9 cellular contexts compared by ENCODE assay signal in genomic region chr1:161382214-161383019, GRCh38.
DNase-seq lines count a peak whose midpoint lies in the region; ATAC-seq and TF ChIP-seq lines count a peak whose summit lies in the region.
"Had no signal": no experiment of that assay in that cellular context is flagged by ENCODE, and none has a peak within 500 bp of the region (broad histone marks: within the 10 kb centered on the region; RNA-seq: fewer than 3 reads in every experiment).

No MANE protein-coding gene starts in this region.

- no peaks in the 10 kb centered on the region for H3K9me2 ChIP-seq in Loucy (replicated peaks; ENCODE audit: low read depth, low read length)

- H3K9me3 ChIP-seq in Loucy (ENCODE audit: insufficient read depth, low read depth, low read length), result no peaks in the 10 kb centered on the region
- H3K9me3 ChIP-seq: BLaER1 had no signal

- H3K36me3 ChIP-seq in Loucy (ENCODE audit: insufficient read depth, low read length), result no peaks in the 10 kb centered on the region
- H3K36me3 ChIP-seq: BLaER1 had no signal

- H4K20me1 ChIP-seq in Loucy (ENCODE audit: insufficient read depth, low read length, poor library complexity, severe bottlenecking), result no peaks in the 10 kb centered on the region
- H4K20me1 ChIP-seq: BLaER1 had no signal

- H3K4me1 ChIP-seq in Loucy (ENCODE audit: insufficient read depth, low read length, poor library complexity, severe bottlenecking), result no peaks in the 10 kb centered on the region

- peaks cover 3% of the 10 kb centered on the region for H3K36me3 Mint-ChIP-seq in effector memory CD8-positive, alpha-beta T cell (ENCODE audit: insufficient read depth)

- H3K4me1 Mint-ChIP-seq in effector memory CD8-positive, alpha-beta T cell (ENCODE audit: low read depth in 2 of 2), result peaks cover 0 to 3% of the 10 kb centered on the region in 2 donors

- peak overlapping the region; percentile 75 for H2AFZ ChIP-seq in Loucy (ENCODE audit: low read length)

- H3K4me3 Mint-ChIP-seq in effector memory CD8-positive, alpha-beta T cell, result no peak overlapping the region

- H3K27me3 Mint-ChIP-seq in effector memory CD8-positive, alpha-beta T cell, result no peaks in the 10 kb centered on the region

- no peak overlapping the region for H3K27ac Mint-ChIP-seq in effector memory CD8-positive, alpha-beta T cell

- H3K79me2 ChIP-seq in Loucy (ENCODE audit: insufficient read depth, low read length), result no peaks in the 10 kb centered on the region

- no peaks in the 10 kb centered on the region for H3K9me3 Mint-ChIP-seq in effector memory CD8-positive, alpha-beta T cell

- H3F3A ChIP-seq in Loucy (ENCODE audit: low read depth), result no peaks in the 10 kb centered on the region

- H3K4me2 ChIP-seq in Loucy (ENCODE audit: low read depth, low read length, poor library complexity, severe bottlenecking), result no peak overlapping the region
- H3K4me2 ChIP-seq: BLaER1 had no signal

- no peak overlapping the region for H3K9ac ChIP-seq in Loucy (ENCODE audit: low read depth, low read length, poor library complexity, severe bottlenecking)
- H3K9ac ChIP-seq: BLaER1 had no signal

- TF ChIP-seq CTCF in Loucy (conservative IDR thresholded peaks at IDR 0.05; ENCODE audit: low read length), result peak; percentile 70

- DNase-seq in NCI-H1417 (lab: John Stamatoyannopoulos, UW) (peak; percentile 5 to 81 (median 75)), NCI-H1417 treated with DMSO at 0.1 percent for 48 hours (lab: John Stamatoyannopoulos, UW) (no peak), RKO (ENCODE audit: low spot score) (peak; percentile 83), midbrain (lab: John Stamatoyannopoulos, UW) (peak; percentile 68)
- DNase-seq in effector memory CD8-positive, alpha-beta T cell, result no peak

- H3K4me3 ChIP-seq in Loucy (ENCODE audit: low read length, poor library complexity, severe bottlenecking), result no peak overlapping the region
- H3K4me3 ChIP-seq: BLaER1 had no signal

- H3K27me3 ChIP-seq in Loucy (ENCODE audit: insufficient read depth, low read length, poor library complexity, severe bottlenecking), result no peaks in the 10 kb centered on the region
- H3K27me3 ChIP-seq: BLaER1 had no signal

- ATAC-seq in effector memory CD8-positive, alpha-beta T cell (replicated peaks), result peak; percentile 78
- ATAC-seq in HG02852 (IDR thresholded peaks at IDR 0.05; ENCODE audit: unreplicated experiment) (no peak), GM19397 (IDR thresholded peaks at IDR 0.05; ENCODE audit: unreplicated experiment) (no peak)

Comparison
In these comparisons a context has a peak if more than half of its experiments do, and no peak if none do; other contexts are left out.
1. DNase-seq: peak in NCI-H1417 (3 of 3), RKO (single experiment) and midbrain (single experiment); none in NCI-H1417 treated with DMSO at 0.1 percent for 48 hours (single experiment) and effector memory CD8-positive, alpha-beta T cell (0 of 3).